In genomic region chr2:42792087-42792582, GRCh38 we compare ENCODE assay signal across 1 cellular context.
TF ChIP-seq lines count a peak whose summit lies in the region.

No MANE protein-coding gene starts in this region.

TF ChIP-seq in SK-N-SH, 30 proteins besides CTCF, POLR2A, EP300 and RAD21 (continued from another document):
- TF ChIP-seq, protein P1, sequence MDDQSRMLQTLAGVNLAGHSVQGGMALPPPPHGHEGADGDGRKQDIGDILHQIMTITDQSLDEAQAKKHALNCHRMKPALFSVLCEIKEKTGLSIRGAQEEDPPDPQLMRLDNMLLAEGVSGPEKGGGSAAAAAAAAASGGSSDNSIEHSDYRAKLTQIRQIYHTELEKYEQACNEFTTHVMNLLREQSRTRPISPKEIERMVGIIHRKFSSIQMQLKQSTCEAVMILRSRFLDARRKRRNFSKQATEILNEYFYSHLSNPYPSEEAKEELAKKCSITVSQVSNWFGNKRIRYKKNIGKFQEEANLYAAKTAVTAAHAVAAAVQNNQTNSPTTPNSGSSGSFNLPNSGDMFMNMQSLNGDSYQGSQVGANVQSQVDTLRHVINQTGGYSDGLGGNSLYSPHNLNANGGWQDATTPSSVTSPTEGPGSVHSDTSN (IDR thresholded peaks at IDR 0.05): no peak
- TF ChIP-seq RFX5 (IDR thresholded peaks at IDR 0.05; ENCODE audit: low read length): no peak
- TF ChIP-seq, protein P2, sequence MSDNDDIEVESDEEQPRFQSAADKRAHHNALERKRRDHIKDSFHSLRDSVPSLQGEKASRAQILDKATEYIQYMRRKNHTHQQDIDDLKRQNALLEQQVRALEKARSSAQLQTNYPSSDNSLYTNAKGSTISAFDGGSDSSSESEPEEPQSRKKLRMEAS (IDR thresholded peaks at IDR 0.05; ENCODE audit: low read depth): no peak
- TF ChIP-seq, protein P3, sequence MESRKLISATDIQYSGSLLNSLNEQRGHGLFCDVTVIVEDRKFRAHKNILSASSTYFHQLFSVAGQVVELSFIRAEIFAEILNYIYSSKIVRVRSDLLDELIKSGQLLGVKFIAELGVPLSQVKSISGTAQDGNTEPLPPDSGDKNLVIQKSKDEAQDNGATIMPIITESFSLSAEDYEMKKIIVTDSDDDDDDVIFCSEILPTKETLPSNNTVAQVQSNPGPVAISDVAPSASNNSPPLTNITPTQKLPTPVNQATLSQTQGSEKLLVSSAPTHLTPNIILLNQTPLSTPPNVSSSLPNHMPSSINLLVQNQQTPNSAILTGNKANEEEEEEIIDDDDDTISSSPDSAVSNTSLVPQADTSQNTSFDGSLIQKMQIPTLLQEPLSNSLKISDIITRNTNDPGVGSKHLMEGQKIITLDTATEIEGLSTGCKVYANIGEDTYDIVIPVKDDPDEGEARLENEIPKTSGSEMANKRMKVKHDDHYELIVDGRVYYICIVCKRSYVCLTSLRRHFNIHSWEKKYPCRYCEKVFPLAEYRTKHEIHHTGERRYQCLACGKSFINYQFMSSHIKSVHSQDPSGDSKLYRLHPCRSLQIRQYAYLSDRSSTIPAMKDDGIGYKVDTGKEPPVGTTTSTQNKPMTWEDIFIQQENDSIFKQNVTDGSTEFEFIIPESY (IDR thresholded peaks at IDR 0.05; ENCODE audit: borderline replicate concordance, low read depth): no peak
